ENCODE assay signal across 8 cellular contexts in genomic region chr13:20127563-20128458, GRCh38. TPM values are rescaled to one million over a fixed set of nuclear protein-coding genes. Genes with fewer than 3 reads are reported as not detected.
A peak's percentile ranks its signal among the peaks of the same experiment; 100 is the strongest.
DNase-seq lines count a peak whose midpoint lies in the region; ATAC-seq, FAIRE-seq and TF ChIP-seq lines count a peak whose summit lies in the region.

No MANE protein-coding gene starts in this region.

- H3K27ac ChIP-seq in sigmoid colon: peak overlapping the region; percentile 85 to 92 (median 89)

- no peak for TF ChIP-seq POLR2A in sigmoid colon (IDR thresholded peaks at IDR 0.05)

- DNase-seq in AG09309 (ENCODE audit: low read depth) (no peak), T-helper 1 cell (peak in 3 of 5 donors; percentile 21 to 63 (median 26)), bronchial epithelial cell (ENCODE audit: low read depth) (no peak), iPS-NIHi7 (ENCODE audit: extremely low spot score) (peak; percentile 70), sigmoid colon (peak; percentile 82), urothelium cell line (ENCODE audit: low spot score) (no peak)

- H3K27me3 ChIP-seq in bronchial epithelial cell (ENCODE audit: control insufficient read depth, insufficient read depth, low read length) (no peaks in the 10 kb centered on the region), sigmoid colon (peaks cover 0 to 10% (median 0%) of the 10 kb centered on the region in 3 donors)

- H3K4me3 ChIP-seq in AG09309 (ENCODE audit: control insufficient read depth, low read depth, low read length) (peak overlapping the region; percentile 50), bronchial epithelial cell (ENCODE audit: low read depth, low read length) (peak overlapping the region; percentile 59), sigmoid colon (peak overlapping the region; percentile 56 to 68 (median 62))

- 1% methylated on average over 82 of the region's 82 CpGs for WGBS in sigmoid colon, 2 donors

- no peaks in the 10 kb centered on the region for H3K36me3 ChIP-seq in bronchial epithelial cell (ENCODE audit: control insufficient read depth, insufficient read depth, low read length)
- no peaks in the 10 kb centered on the region for H3K36me3 ChIP-seq in sigmoid colon

- no peaks in the 10 kb centered on the region for H3K9me3 ChIP-seq in sigmoid colon

- TF ChIP-seq CTCF in AG09309 (IDR thresholded peaks at IDR 0.05; ENCODE audit: control insufficient read depth, insufficient read depth, low read depth, low read length, missing control alignments) (peak; percentile 42), bronchial epithelial cell (IDR thresholded peaks at IDR 0.05; ENCODE audit: insufficient read depth, low read length, severe bottlenecking) (peak; percentile 64), sigmoid colon (IDR thresholded peaks at IDR 0.05) (peak in 3 of 4 experiments; percentile 15 to 47 (median 40))

- intact Hi-C loops in sigmoid colon (cut with DNase I): loop anchor here (5.0 to 10.0 kb wide), 2 partner anchors 171 to 263 kb away; partner anchors contain the start of genes ZMYM2 and ZMYM5

- FAIRE-seq in bronchial epithelial cell (lab: Jason Lieb, UNC): no peak
- FAIRE-seq in urothelium cell line (lab: Jason Lieb, UNC): no peak

- ATAC-seq in GM19035 (IDR thresholded peaks at IDR 0.05; ENCODE audit: unreplicated experiment) (peak; percentile 76), HG03439 (IDR thresholded peaks at IDR 0.05; ENCODE audit: unreplicated experiment) (peak; percentile 71)

- peaks cover 0 to 33% (median 26%) of the 10 kb centered on the region in 4 donors for H3K4me1 ChIP-seq in sigmoid colon

- TF ChIP-seq EP300 in sigmoid colon (IDR thresholded peaks at IDR 0.05): no peak

RNA-seq across cellular contexts. Expression of gene GJA3, which starts 33.0 kb away (rescaled TPM):
- 0.26 and 1.5 TPM in 2 replicates for total RNA-seq in bronchial epithelial cell
- total RNA-seq in sigmoid colon: not detected
- polyA plus RNA-seq in sigmoid colon: under 1 TPM in 1 of 3 donors, not detected in 2; 0.10 TPM

Comparison
In these comparisons a context has a peak if more than half of its experiments do, and no peak if none do; other contexts are left out.
1. DNase-seq: peak in T-helper 1 cell (3 of 5), iPS-NIHi7 (single experiment) and sigmoid colon (single experiment); none in AG09309 (single experiment), bronchial epithelial cell (single experiment) and urothelium cell line (single experiment).
2. Peak in every context shown above with its lines, with median percentiles within 50 percentile points of each other: H3K4me3 ChIP-seq and CTCF ChIP-seq.